ENCODE assay signal across 1 cellular context in genomic region chr13:90882551-90882950, GRCh38.
TF ChIP-seq lines count a peak whose summit lies in the region.

No MANE protein-coding gene starts in this region.

TF ChIP-seq in GM12878, 131 proteins besides CTCF, POLR2A, EP300 and RAD21 (continued from another document):
- no peak for TF ChIP-seq ZBTB40 (IDR thresholded peaks at IDR 0.05; ENCODE audit: borderline replicate concordance)
- no peak for TF ChIP-seq SKIL (IDR thresholded peaks at IDR 0.05; ENCODE audit: low read depth, poor library complexity, severe bottlenecking)
- TF ChIP-seq RBBP5 (conservative IDR thresholded peaks at IDR 0.05): no peak
- no peak for TF ChIP-seq ATF7 (IDR thresholded peaks at IDR 0.05; ENCODE audit: low read depth)
- TF ChIP-seq HDGF (IDR thresholded peaks at IDR 0.05): no peak
